Comparison of ENCODE assay signal across 11 cellular contexts in genomic region chr9:121985792-121986494, GRCh38.
DNase-seq lines count a peak whose midpoint lies in the region; ATAC-seq and TF ChIP-seq lines count a peak whose summit lies in the region.
"Had no signal": no experiment of that assay in that cellular context is flagged by ENCODE, and none has a peak within 500 bp of the region (broad histone marks: within the 10 kb centered on the region; RNA-seq: fewer than 3 reads in every experiment).

No MANE protein-coding gene starts in this region.

- no peaks in the 10 kb centered on the region for H3K9me3 ChIP-seq in WERI-Rb-1 (ENCODE audit: severe bottlenecking)
- no peaks in the 10 kb centered on the region for H3K9me3 ChIP-seq in esophagus muscularis mucosa
- H3K9me3 ChIP-seq: uterus had no signal

- peaks cover 5 to 19% (median 10%) of the 10 kb centered on the region in 4 donors for H3K4me1 ChIP-seq in esophagus muscularis mucosa
- H3K4me1 ChIP-seq: uterus had no signal

- peak; percentile 48 for TF ChIP-seq CTCF in AG09309 (IDR thresholded peaks at IDR 0.05; ENCODE audit: control insufficient read depth, insufficient read depth, low read depth, low read length, missing control alignments)
- peak; percentile 43 for TF ChIP-seq CTCF in WERI-Rb-1 (IDR thresholded peaks at IDR 0.05; ENCODE audit: low read depth, low read length)
- TF ChIP-seq CTCF in esophagus muscularis mucosa (IDR thresholded peaks at IDR 0.05) = no peak

- 92% methylated on average over 14 of the region's 14 CpGs for WGBS in esophagus muscularis mucosa

- H3K4me3 ChIP-seq in AG09309 (ENCODE audit: control insufficient read depth, low read depth, low read length) (no peak overlapping the region), WERI-Rb-1 (ENCODE audit: low read depth, low read length) (no peak overlapping the region), esophagus muscularis mucosa (no peak overlapping the region)
- H3K4me3 ChIP-seq: skin epidermis, uterus had no signal

- no peaks in the 10 kb centered on the region for H3K36me3 ChIP-seq in WERI-Rb-1
- peaks cover 0 to 16% (median 10%) of the 10 kb centered on the region in 4 donors for H3K36me3 ChIP-seq in esophagus muscularis mucosa
- H3K36me3 ChIP-seq: uterus had no signal

- peak; percentile 85 for ATAC-seq in Right ventricle myocardium superior (ENCODE audit: poor library complexity)
- ATAC-seq in GM21447 (IDR thresholded peaks at IDR 0.05; ENCODE audit: unreplicated experiment) = no peak
- ATAC-seq in HG03095 (IDR thresholded peaks at IDR 0.05; ENCODE audit: unreplicated experiment) = no peak

- no peak for TF ChIP-seq EP300 in esophagus muscularis mucosa (IDR thresholded peaks at IDR 0.05)

- DNase-seq in AG09309 (ENCODE audit: low read depth) (no peak), WERI-Rb-1 (peak; percentile 34), Right ventricle myocardium superior (peak; percentile 71), posterior vena cava (ENCODE audit: low spot score) (peak; percentile 89), esophagus muscularis mucosa (ENCODE audit: extremely low spot score) (no peak), cerebellar cortex (ENCODE audit: low spot score) (no peak)
- DNase-seq: uterus had no signal

- no peak for TF ChIP-seq POLR2A in esophagus muscularis mucosa (IDR thresholded peaks at IDR 0.05; ENCODE audit: low read depth)

- H3K27ac ChIP-seq in WERI-Rb-1 = no peak overlapping the region
- H3K27ac ChIP-seq in esophagus muscularis mucosa (replicated peaks in 1 of 4) = no peak overlapping the region
- H3K27ac ChIP-seq: C4-2B, uterus had no signal

- H3K27me3 ChIP-seq in WERI-Rb-1 (ENCODE audit: insufficient read depth, low read depth, severe bottlenecking) = no peaks in the 10 kb centered on the region
- no peaks in the 10 kb centered on the region for H3K27me3 ChIP-seq in esophagus muscularis mucosa
- H3K27me3 ChIP-seq: uterus had no signal

- intact Hi-C loops in Right ventricle myocardium superior (cut with DNase I) = no loop called here
- intact Hi-C loops in posterior vena cava (cut with DNase I) = loop anchor here in 1 of 2 donors (10.0 kb wide), 1 partner anchor 301 kb away; no protein-coding TSS in a partner anchor
- intact Hi-C loops in esophagus muscularis mucosa (cut with DNase I) = loop anchor here (10.0 kb wide), 1 partner anchor 181 kb away; no protein-coding TSS in a partner anchor

Comparison
In these comparisons a context has a peak if more than half of its experiments do, and no peak if none do; other contexts are left out.
1. DNase-seq: peak in WERI-Rb-1 (single experiment), Right ventricle myocardium superior (single experiment) and posterior vena cava (single experiment); none in AG09309 (single experiment), esophagus muscularis mucosa (single experiment) and cerebellar cortex (single experiment).
2. CTCF ChIP-seq: peak in AG09309 (single experiment) and WERI-Rb-1 (single experiment); none in esophagus muscularis mucosa (0 of 3).